10 cellular contexts compared by ENCODE assay signal in genomic region chr18:62999392-62999791, GRCh38.
DNase-seq lines count a peak whose midpoint lies in the region; ATAC-seq, FAIRE-seq and TF ChIP-seq lines count a peak whose summit lies in the region.
"Had no signal": no experiment of that assay in that cellular context is flagged by ENCODE, and none has a peak within 500 bp of the region (broad histone marks: within the 10 kb centered on the region; RNA-seq: fewer than 3 reads in every experiment).

No MANE protein-coding gene starts in this region.

- 83% methylated on average over 6 of the region's 7 CpGs; no CpG with 5 or more reads in 1 of the 2 experiments for WGBS in H1 (ENCODE audit: extremely low coverage in 1 of 2, insufficient coverage in 1 of 2, insufficient read length in 1 of 2, insufficient replicate concordance in 2 of 2, low coverage in 1 of 2, low lambda C conversion rate in 2 of 2, missing lambda C conversion rate in 1 of 2), 2 experiments
- WGBS in right lobe of liver (ENCODE audit: insufficient coverage, low coverage, low lambda C conversion rate, missing lambda C conversion rate), result 14% methylated on average over 4 of the region's 7 CpGs
- 56 to 58% methylated on average over 7 of the region's 7 CpGs for WGBS in thyroid gland, 2 donors
- WGBS in prostate gland, result 65% methylated on average over 7 of the region's 7 CpGs

- H3K18ac ChIP-seq in H1 (ENCODE audit: extremely low read depth, low read length), result no peak overlapping the region

- H3K36me3 ChIP-seq in H1 (ENCODE audit: control insufficient read depth in 2 of 4, insufficient read depth in 4 of 4, low read length in 3 of 4) (no peaks in the 10 kb centered on the region), right lobe of liver (no peaks in the 10 kb centered on the region), thyroid gland (no peaks in the 10 kb centered on the region), kidney (ENCODE audit: control insufficient read depth in 1 of 2, insufficient read depth in 2 of 2, low read length in 2 of 2) (no peaks in the 10 kb centered on the region), prostate gland (no peaks in the 10 kb centered on the region)

- TF ChIP-seq CTCF in H1 (IDR thresholded peaks at IDR 0.05; ENCODE audit: control extremely low read depth in 1 of 3, insufficient read depth in 1 of 3, low read depth in 1 of 3, low read length in 3 of 3) (no peak), right lobe of liver (IDR thresholded peaks at IDR 0.05) (no peak), thyroid gland (IDR thresholded peaks at IDR 0.05) (no peak), kidney (IDR thresholded peaks at IDR 0.05; ENCODE audit: borderline replicate concordance, extremely low read depth, insufficient read depth) (no peak), prostate gland (IDR thresholded peaks at IDR 0.05) (no peak)

- H3K9me3 ChIP-seq in H1 (ENCODE audit: insufficient read depth in 2 of 2, low read depth in 1 of 2, low read length in 1 of 2) (no peaks in the 10 kb centered on the region), right lobe of liver (no peaks in the 10 kb centered on the region), thyroid gland (no peaks in the 10 kb centered on the region), kidney (ENCODE audit: control insufficient read depth in 1 of 2, low read length in 2 of 2) (no peaks in the 10 kb centered on the region), prostate gland (no peaks in the 10 kb centered on the region)

- TF ChIP-seq RAD21 in H1 (IDR thresholded peaks at IDR 0.05 in 1 of 2, conservative IDR thresholded peaks at IDR 0.05 in 1 of 2; ENCODE audit: low read depth in 2 of 2, low read length in 2 of 2), result no peak

- intact Hi-C loops in right lobe of liver (cut with DNase I) (no loop called here), thyroid gland (cut with DNase I) (no loop called here), kidney (cut with DNase I) (no loop called here), prostate gland (cut with DNase I) (no loop called here)

- no peaks in the 10 kb centered on the region for H3K23me2 ChIP-seq in H1 (ENCODE audit: low read depth, low read length)

- no peak overlapping the region for H4K8ac ChIP-seq in H1 (ENCODE audit: extremely low read depth, insufficient read depth, low read length)

- no peak overlapping the region for H2AK5ac ChIP-seq in H1 (ENCODE audit: low read depth, low read length)

- POLR2A ChIA-PET in H1 (lab: Charles Lee; ENCODE audit: partially characterized antibody), result no interaction called here

- no peak for TF ChIP-seq EP300 in H1 (IDR thresholded peaks at IDR 0.05; ENCODE audit: borderline replicate concordance in 1 of 2, low read depth in 2 of 2, low read length in 2 of 2)

- no peak overlapping the region for H2BK12ac ChIP-seq in H1 (ENCODE audit: low read depth, low read length)

- H3K4me1 ChIP-seq in H1 (replicated peaks in 1 of 4; ENCODE audit: control insufficient read depth in 3 of 4, insufficient read depth in 4 of 4, low read length in 3 of 4) (no peaks in the 10 kb centered on the region), right lobe of liver (peaks cover 0 to 8% (median 2%) of the 10 kb centered on the region in 4 donors), thyroid gland (no peaks in the 10 kb centered on the region), kidney (ENCODE audit: control insufficient read depth in 1 of 2, insufficient read depth in 1 of 2, low read depth in 1 of 2, low read length in 2 of 2) (no peaks in the 10 kb centered on the region), prostate gland (replicated peaks) (no peaks in the 10 kb centered on the region)

- peak; percentile 91 to 96 (median 93) for ATAC-seq in right lobe of liver

- H4K91ac ChIP-seq in H1 (replicated peaks; ENCODE audit: insufficient read length, low read length), result peak overlapping the region; percentile 4

- H3K4me3 ChIP-seq in H1 (ENCODE audit: extremely low read depth in 1 of 4, insufficient read depth in 2 of 4, low read depth in 3 of 4, low read length in 4 of 4), result no peak overlapping the region
- no peak overlapping the region for H3K4me3 ChIP-seq in right lobe of liver
- H3K4me3 ChIP-seq in thyroid gland (replicated peaks in 1 of 3), result no peak overlapping the region
- H3K4me3 ChIP-seq in kidney (ENCODE audit: low read length in 2 of 2), result no peak overlapping the region
- no peak overlapping the region for H3K4me3 ChIP-seq in prostate gland

- H4K20me1 ChIP-seq in H1 (replicated peaks in 1 of 2; ENCODE audit: control insufficient read depth in 1 of 2, insufficient read depth in 2 of 2, low read length in 2 of 2), result no peaks in the 10 kb centered on the region

- TF ChIP-seq POLR2A in H1 (IDR thresholded peaks at IDR 0.05; ENCODE audit: control extremely low read depth in 1 of 2, low read depth in 2 of 2, low read length in 2 of 2), result no peak
- no peak for TF ChIP-seq POLR2A in right lobe of liver (IDR thresholded peaks at IDR 0.05)
- no peak for TF ChIP-seq POLR2A in thyroid gland (IDR thresholded peaks at IDR 0.05)
- TF ChIP-seq POLR2A in prostate gland (IDR thresholded peaks at IDR 0.05), result no peak

- DNase-seq in GOT3 (lab: John Stamatoyannopoulos, UW) (peak; percentile 3), H1 (ENCODE audit: low read depth in 1 of 2, low spot score in 2 of 2) (no peak), right lobe of liver (peak; percentile 80 to 84 (median 83)), thyroid gland (peak; percentile 19 to 24), amniotic stem cell (lab: John Stamatoyannopoulos, UW) (no peak), kidney (no peak), hepatic stellate cell (ENCODE audit: low spot score) (no peak), prostate gland (ENCODE audit: low spot score) (no peak)
- DNase-seq: NCI-H1048 had no signal

- no peak overlapping the region for H2BK120ac ChIP-seq in H1 (replicated peaks; ENCODE audit: low read depth, low read length)

- H2BK15ac ChIP-seq in H1 (ENCODE audit: low read length), result no peak overlapping the region

- H3K14ac ChIP-seq in H1 (ENCODE audit: insufficient read length), result no peak overlapping the region

- H3K4me2 ChIP-seq in H1 (ENCODE audit: insufficient read depth in 1 of 2, low read depth in 2 of 2, low read length in 2 of 2), result no peak overlapping the region

- H4K5ac ChIP-seq in H1 (ENCODE audit: insufficient read length, low read depth, low read length), result no peak overlapping the region

- no peak overlapping the region for H3K56ac ChIP-seq in H1 (replicated peaks; ENCODE audit: insufficient read length, low read depth, low read length)

- H3K27me3 ChIP-seq in H1 (replicated peaks in 1 of 4; ENCODE audit: control insufficient read depth in 3 of 4, extremely low read depth in 1 of 4, insufficient read depth in 3 of 4, low read length in 3 of 4) (no peaks in the 10 kb centered on the region), right lobe of liver (no peaks in the 10 kb centered on the region), thyroid gland (no peaks in the 10 kb centered on the region), prostate gland (replicated peaks; ENCODE audit: insufficient read depth) (no peaks in the 10 kb centered on the region)

- no peak overlapping the region for H3K23ac ChIP-seq in H1 (ENCODE audit: insufficient read length)

- no peaks in the 10 kb centered on the region for H3K79me1 ChIP-seq in H1 (ENCODE audit: low read depth, low read length)

- H2AFZ ChIP-seq in H1 (ENCODE audit: low read length), result no peak overlapping the region

- no peak overlapping the region for H2BK20ac ChIP-seq in H1 (ENCODE audit: low read length)

- no peaks in the 10 kb centered on the region for H3K79me2 ChIP-seq in H1 (ENCODE audit: control insufficient read depth in 1 of 2, insufficient read depth in 2 of 2, low read length in 2 of 2)

- FAIRE-seq in H1 (lab: Jason Lieb, UNC) (no peak), kidney (lab: Jason Lieb, UNC) (no peak)
- FAIRE-seq: keratinocyte had no signal

- no peak overlapping the region for H3K9ac ChIP-seq in H1 (replicated peaks in 1 of 4; ENCODE audit: extremely low read depth in 1 of 4, low read depth in 3 of 4, low read length in 3 of 4)
- H3K9ac ChIP-seq in kidney (ENCODE audit: low read length in 2 of 2), result no peak overlapping the region

- 0 out of 2 replicates have a peak overlapping the region, but pooled peaks have one; percentile 10 for H2BK5ac ChIP-seq in H1 (ENCODE audit: low read depth, low read length)

- no peak overlapping the region for H3K4ac ChIP-seq in H1 (replicated peaks; ENCODE audit: insufficient read length, low read depth, low read length)

- no peak overlapping the region for H3K27ac ChIP-seq in H1 (ENCODE audit: low read depth, low read length)
- peak overlapping the region in 1 of 3 donors; percentile 31 for H3K27ac ChIP-seq in right lobe of liver
- H3K27ac ChIP-seq in thyroid gland, result no peak overlapping the region
- H3K27ac ChIP-seq in kidney (ENCODE audit: low read depth in 2 of 2, low read length in 2 of 2), result no peak overlapping the region
- no peak overlapping the region for H3K27ac ChIP-seq in prostate gland

- CTCF ChIA-PET in H1 (lab: Charles Lee; ENCODE audit: partially characterized antibody), result interaction anchor here (0.8 to 2.6 kb wide), 6 partner anchors 16 to 415 kb away, joined by 3 to 11 read pairs (median 4); no protein-coding TSS in a partner anchor

TF ChIP-seq in H1, 55 proteins besides CTCF, POLR2A, EP300 and RAD21 (continues in another document):
- TF ChIP-seq CBX5 (IDR thresholded peaks at IDR 0.05; ENCODE audit: low read depth, low read length), result no peak
- no peak for TF ChIP-seq SIRT6 (IDR thresholded peaks at IDR 0.05; ENCODE audit: low read length)
- no peak for TF ChIP-seq RFX5 (IDR thresholded peaks at IDR 0.05; ENCODE audit: borderline replicate concordance, low read depth, low read length)
- no peak for TF ChIP-seq RBBP5 (IDR thresholded peaks at IDR 0.05; ENCODE audit: borderline replicate concordance, low read depth, low read length)
- TF ChIP-seq KDM4A (IDR thresholded peaks at IDR 0.05; ENCODE audit: low read depth, low read length, severe bottlenecking), result no peak
- TF ChIP-seq GABPA (IDR thresholded peaks at IDR 0.05; ENCODE audit: borderline replicate concordance, insufficient read depth, low read length), result no peak
- TF ChIP-seq, protein P1, sequence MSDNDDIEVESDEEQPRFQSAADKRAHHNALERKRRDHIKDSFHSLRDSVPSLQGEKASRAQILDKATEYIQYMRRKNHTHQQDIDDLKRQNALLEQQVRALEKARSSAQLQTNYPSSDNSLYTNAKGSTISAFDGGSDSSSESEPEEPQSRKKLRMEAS (IDR thresholded peaks at IDR 0.05), result no peak
- no peak for TF ChIP-seq TCF12 (IDR thresholded peaks at IDR 0.05; ENCODE audit: low read depth, low read length)
- TF ChIP-seq CHD1 (IDR thresholded peaks at IDR 0.05; ENCODE audit: low read depth, low read length), result no peak
- no peak for TF ChIP-seq CTBP2 (IDR thresholded peaks at IDR 0.05; ENCODE audit: borderline replicate concordance, insufficient read depth, insufficient read length, low read length)
- no peak for TF ChIP-seq SAP30 (IDR thresholded peaks at IDR 0.05; ENCODE audit: insufficient read depth, insufficient replicate concordance, low read length)
- no peak for TF ChIP-seq YY1 (IDR thresholded peaks at IDR 0.05; ENCODE audit: low read depth, low read length)

Comparison
In these comparisons a context has a peak if more than half of its experiments do, and no peak if none do; other contexts are left out.
1. DNase-seq: peak in GOT3 (single experiment), right lobe of liver (3 of 3) and thyroid gland (2 of 2); none in H1 (0 of 2), amniotic stem cell (single experiment), kidney (single experiment), hepatic stellate cell (single experiment) and prostate gland (single experiment).